ENCODE assay signal across 29 cellular contexts in the genomic region with DNA sequence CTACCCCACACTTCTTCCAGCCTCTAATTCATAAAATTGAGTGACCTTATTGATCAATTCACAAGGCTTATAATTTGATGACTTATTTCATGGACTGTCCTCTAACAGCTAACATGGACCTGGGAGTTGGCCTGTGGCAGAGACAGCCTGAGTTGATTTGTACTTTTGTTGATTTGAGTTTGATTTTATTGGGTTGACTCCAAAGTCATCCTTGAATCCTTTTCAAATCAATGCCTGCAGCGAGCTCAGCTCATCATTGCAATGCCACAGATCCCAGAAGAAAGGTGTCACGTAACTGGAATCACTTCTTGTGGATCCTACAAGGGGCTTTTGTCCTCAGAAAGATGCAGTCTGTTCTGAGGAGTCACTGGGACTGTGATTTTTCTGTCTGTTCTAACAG.
"Had no signal": no experiment of that assay in that cellular context is flagged by ENCODE, and none has a peak within 500 bp of the region (broad histone marks: within the 10 kb centered on the region; RNA-seq: fewer than 3 reads in every experiment).

No MANE protein-coding gene starts in this region.

- ATAC-seq: Panc1, Right ventricle myocardium inferior, SK-N-SH treated with all-trans-retinoic acid at 6 μM for 48 hours had no signal

- H3K27ac ChIP-seq: PC-9, RWPE1, SJCRH30, SK-N-MC had no signal

- H3K27me3 ChIP-seq: MG63, SJCRH30 had no signal

- H2AFZ ChIP-seq: PC-9 had no signal

- DNase-seq: Kasumi-1, MG63, NCI-H1092, NCI-H1105, NCI-H1417 treated with DMSO at 0.1 percent for 48 hours, NCI-H1436 treated with DMSO at 0.1 percent for 48 hours, NCI-H1694 treated with DMSO at 0.1 percent for 48 hours, NCI-H187 treated with DMSO at 0.1 percent for 48 hours, NCI-H2029, NCI-H2081, NCI-H2171 treated with DMSO at 0.1 percent for 48 hours, NCI-H2227 treated with DMSO at 0.1 percent for 48 hours, NCI-H345, NCI-H446, NCI-H510A treated with DMSO at 0.1 percent for 48 hours, NCI-H524 treated with DMSO at 0.1 percent for 48 hours, NCI-H526 treated with DMSO at 0.1 percent for 48 hours, NCI-H774, PC-9, SHP77, SIG-M5, SJCRH30, SW 1271, T-helper 1 cell had no signal

- H3K4me1 ChIP-seq: SJCRH30 had no signal

- H3K4me3 ChIP-seq: MG63, PC-9, SJCRH30, SK-N-MC had no signal

- H3K4me2 ChIP-seq: PC-9 had no signal
